ENCODE assay signal across 9 cellular contexts in the genomic region with DNA sequence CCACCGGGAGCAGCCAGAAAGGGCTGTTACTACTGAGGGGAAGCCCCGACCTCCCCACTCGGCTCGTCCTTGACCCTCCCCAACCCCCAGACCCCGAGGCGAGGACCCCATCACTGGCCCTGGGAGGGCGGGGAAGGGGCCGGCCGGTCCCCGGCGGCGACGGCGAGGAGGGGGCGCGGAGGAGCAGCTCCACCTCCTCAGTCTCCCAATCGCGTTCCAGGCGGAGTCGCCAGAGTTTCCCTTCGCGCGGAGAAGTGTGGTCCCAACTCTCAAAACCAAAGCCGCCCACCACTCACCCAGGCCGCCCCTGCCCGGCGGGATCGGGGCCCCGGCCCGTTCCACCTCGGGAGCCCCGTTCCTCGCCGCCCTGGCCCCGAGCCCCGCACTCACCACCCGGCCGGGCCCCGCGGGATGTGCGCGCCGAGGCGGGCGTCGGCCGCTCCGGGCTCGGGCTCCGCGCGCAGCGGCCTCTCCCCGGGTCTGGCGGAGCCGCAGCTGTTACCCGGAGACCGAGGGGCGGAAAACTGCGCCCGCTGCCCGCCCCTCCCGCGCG. TPM values are rescaled to one million over a fixed set of nuclear protein-coding genes. Genes with fewer than 3 reads are reported as not detected.
DNase-seq lines count a peak whose midpoint lies in the region; ATAC-seq and TF ChIP-seq lines count a peak whose summit lies in the region.
"Had no signal": no experiment of that assay in that cellular context is flagged by ENCODE, and none has a peak within 500 bp of the region (broad histone marks: within the 10 kb centered on the region; RNA-seq: fewer than 3 reads in every experiment).

No MANE protein-coding gene starts in this region.

- H3K27me3 ChIP-seq in KMS-11 (ENCODE audit: insufficient read depth, low read depth), result no peaks in the 10 kb centered on the region
- H3K27me3 ChIP-seq in body of pancreas, result no peaks in the 10 kb centered on the region

- no peak overlapping the region; the same call in 1 of the 2 replicates for H3K4me2 ChIP-seq in KMS-11

- no peaks in the 10 kb centered on the region for H3K9me3 ChIP-seq in body of pancreas

- H3K4me1 ChIP-seq in KMS-11 (ENCODE audit: low read depth, poor library complexity, severe bottlenecking) (peaks cover 4% of the 10 kb centered on the region), body of pancreas (peaks cover 64% of the 10 kb centered on the region)

- H3K79me2 ChIP-seq in KMS-11 (ENCODE audit: insufficient read depth, low read depth), result no peaks in the 10 kb centered on the region

- H3K4me3 ChIP-seq in KMS-11 (IDR thresholded peaks at IDR 0.05; ENCODE audit: insufficient read depth, low read depth, low read length) (peak overlapping the region; percentile 28), body of pancreas (peak overlapping the region; percentile 39 to 69), skin epidermis (peak overlapping the region; percentile 48 to 91 (median 67))

- H2AFZ ChIP-seq in KMS-11 (ENCODE audit: low read depth), result peak overlapping the region; percentile 67

- DNase-seq in DMS79 treated with DMSO at 0.1 percent for 48 hours (lab: John Stamatoyannopoulos, UW), result peak; percentile 1
- DNase-seq in DMS79 (lab: John Stamatoyannopoulos, UW), result no peak
- DNase-seq in body of pancreas, result peak; percentile 52 to 62 (median 58)
- peak; percentile 54 for DNase-seq in inferior parietal cortex (ENCODE audit: extremely low spot score)
- no peak for DNase-seq in NCI-H1930 (lab: John Stamatoyannopoulos, UW)

- no peaks in the 10 kb centered on the region for H4K20me1 ChIP-seq in KMS-11 (ENCODE audit: insufficient read depth)

- H3K36me3 ChIP-seq in KMS-11 (ENCODE audit: insufficient read depth) (no peaks in the 10 kb centered on the region), body of pancreas (replicated peaks in 1 of 2; ENCODE audit: insufficient read depth in 1 of 2, low read depth in 2 of 2) (no peaks in the 10 kb centered on the region)

- peak overlapping the region; percentile 30; the same call in 1 of the 2 replicates for H3K9ac ChIP-seq in KMS-11

- intact Hi-C loops in body of pancreas (cut with DNase I), result no loop called here

- peak; percentile 45 to 67 (median 54) for TF ChIP-seq POLR2A in body of pancreas (IDR thresholded peaks at IDR 0.05)

- H3K27ac ChIP-seq in KMS-11 (no peak overlapping the region), body of pancreas (peak overlapping the region; percentile 90 to 96 (median 94)), skin epidermis (peak overlapping the region; percentile 72 to 98 (median 91))

- ATAC-seq in body of pancreas (peak; percentile 22), HG03521 (IDR thresholded peaks at IDR 0.05; ENCODE audit: unreplicated experiment) (no peak)

- 0% methylated on average over 64 of the region's 65 CpGs; no CpG with 5 or more reads in 1 of the 2 donors for WGBS in body of pancreas, 2 donors

- TF ChIP-seq CTCF in KMS-11 (conservative IDR thresholded peaks at IDR 0.05; ENCODE audit: low read depth, low read length) (no peak), body of pancreas (IDR thresholded peaks at IDR 0.05) (no peak)

RNA-seq across cellular contexts. Expression of a gene that starts 0.9 kb away (rescaled TPM):
- total RNA-seq in body of pancreas, result 100 to 1,000 TPM; 118 to 311 TPM

RNA-seq across cellular contexts. Expression of a gene that starts 11.0 kb away (rescaled TPM):
- total RNA-seq in body of pancreas, result 1 to 10 TPM in 1 of 2 donors, under 1 TPM in 1; 0.33 to 2.6 TPM

RNA-seq across cellular contexts. Expression of a gene that starts 11.1 kb away (rescaled TPM):
- total RNA-seq in body of pancreas, result 100 to 1,000 TPM; 113 to 156 TPM

RNA-seq across cellular contexts. Expression of a gene that starts 17.6 kb away (rescaled TPM):
- 1 to 10 TPM; 2.6 to 4.3 TPM for total RNA-seq in body of pancreas

RNA-seq across cellular contexts. Expression of a gene that starts 56.9 kb away (rescaled TPM):
- total RNA-seq in body of pancreas, result 10 to 100 TPM in 1 of 2 donors, 1 to 10 TPM in 1; 3.4 to 23.7 TPM
- total RNA-seq: CD4-positive, alpha-beta T cell had no signal

Comparison
In these comparisons a context has a peak if more than half of its experiments do, and no peak if none do; other contexts are left out.
1. DNase-seq: peak in DMS79 treated with DMSO at 0.1 percent for 48 hours (single experiment), body of pancreas (4 of 4) and inferior parietal cortex (single experiment); none in DMS79 (single experiment) and NCI-H1930 (0 of 2).
2. Peak in every context shown above with its lines, with median percentiles within 50 percentile points of each other: H3K4me3 ChIP-seq.